8 cellular contexts compared by ENCODE assay signal in the genomic region with DNA sequence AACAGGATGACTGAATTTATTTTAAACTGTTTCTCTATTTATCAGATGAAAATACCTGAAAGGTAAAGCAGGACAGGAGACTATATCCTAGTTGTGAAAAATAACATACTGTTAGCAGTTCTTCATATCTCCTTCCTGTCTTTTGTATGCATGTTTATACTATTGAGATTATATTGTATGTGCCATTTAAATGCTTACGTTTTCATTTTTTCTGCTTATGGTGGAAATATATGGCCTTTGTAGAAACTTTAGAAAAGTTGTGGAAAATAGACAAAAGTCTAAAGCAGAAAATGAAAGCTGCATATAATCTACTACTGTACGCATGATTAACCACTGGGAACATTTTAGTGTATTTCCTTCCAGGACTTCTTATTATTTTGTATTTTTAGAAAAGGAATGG. TPM values are rescaled to one million over a fixed set of nuclear protein-coding genes. Genes with fewer than 3 reads are reported as not detected.
DNase-seq lines count a peak whose midpoint lies in the region; ATAC-seq and TF ChIP-seq lines count a peak whose summit lies in the region.

No MANE protein-coding gene starts in this region.

- CTCF ChIA-PET in activated naive CD4-positive, alpha-beta T cell treated with anti-CD3 and anti-CD28 coated beads for 36 hours (lab: Charles Lee): no interaction called here

- H3K4me3 ChIP-seq in body of pancreas: peak overlapping the region in 1 of 2 donors; percentile 89
- peak overlapping the region; percentile 79 to 85 (median 83) for H3K4me3 ChIP-seq in transverse colon

- H3K36me3 ChIP-seq in body of pancreas (replicated peaks in 1 of 2; ENCODE audit: insufficient read depth in 1 of 2, low read depth in 2 of 2): no peaks in the 10 kb centered on the region
- H3K36me3 ChIP-seq in transverse colon: no peaks in the 10 kb centered on the region

- in situ Hi-C loops in transverse colon (cut with MboI; ENCODE audit: low pct_ligation_motif_present in 1 of 4, low pct_unique_long_range_greater_than_20kb in 1 of 4, low sequenced_read_pairs in 3 of 4): no loop called here

- H3K4me1 ChIP-seq in body of pancreas (peaks cover 41% of the 10 kb centered on the region), transverse colon (peaks cover 0 to 39% (median 26%) of the 10 kb centered on the region in 4 donors)

- H3K27ac ChIP-seq in body of pancreas: peak overlapping the region; percentile 95 to 99 (median 98)
- H3K27ac ChIP-seq in transverse colon: peak overlapping the region; percentile 92 to 98 (median 97)

- 14 to 24% methylated on average over 2 of the region's 2 CpGs for WGBS in body of pancreas, 2 donors
- whole genome bisulfite sequencing in transverse colon (ENCODE audit: low coverage in 1 of 2), 2 donors: 21 to 24% methylated on average over 2 of the region's 2 CpGs

- no peaks in the 10 kb centered on the region for H3K9me3 Mint-ChIP-seq in activated naive CD4-positive, alpha-beta T cell treated with anti-CD3 and anti-CD28 coated beads for 36 hours
- no peaks in the 10 kb centered on the region for H3K9me3 Mint-ChIP-seq in memory B cell

- no peak for ATAC-seq in body of pancreas
- ATAC-seq in memory B cell (ENCODE audit: low read depth): no peak

- H3K27me3 Mint-ChIP-seq in activated naive CD4-positive, alpha-beta T cell treated with anti-CD3 and anti-CD28 coated beads for 36 hours (ENCODE audit: low read depth): peaks cover 11% of the 10 kb centered on the region
- no peaks in the 10 kb centered on the region for H3K27me3 Mint-ChIP-seq in memory B cell

- peaks cover 23% of the 10 kb centered on the region for H3K4me1 Mint-ChIP-seq in activated naive CD4-positive, alpha-beta T cell treated with anti-CD3 and anti-CD28 coated beads for 36 hours (ENCODE audit: low read depth)
- peaks cover 23% of the 10 kb centered on the region for H3K4me1 Mint-ChIP-seq in memory B cell

- peaks cover 1% of the 10 kb centered on the region for H3K36me3 Mint-ChIP-seq in activated naive CD4-positive, alpha-beta T cell treated with anti-CD3 and anti-CD28 coated beads for 36 hours (ENCODE audit: low read depth)
- no peaks in the 10 kb centered on the region for H3K36me3 Mint-ChIP-seq in memory B cell

- TF ChIP-seq POLR2A in body of pancreas (IDR thresholded peaks at IDR 0.05): no peak
- no peak for TF ChIP-seq POLR2A in transverse colon (IDR thresholded peaks at IDR 0.05)

- H3K9me3 ChIP-seq in body of pancreas: no peaks in the 10 kb centered on the region
- H3K9me3 ChIP-seq in transverse colon: no peaks in the 10 kb centered on the region

- intact Hi-C loops in activated naive CD4-positive, alpha-beta T cell treated with anti-CD3 and anti-CD28 coated beads for 36 hours (cut with micrococcal nuclease): no loop called here
- intact Hi-C loops in body of pancreas (cut with DNase I) (no loop called here), transverse colon (cut with DNase I; ENCODE audit: low total_unique reads) (loop anchor here (10.0 kb wide), 1 partner anchor 51 kb away; no protein-coding TSS in a partner anchor)

- H3K27me3 ChIP-seq in body of pancreas: no peaks in the 10 kb centered on the region
- H3K27me3 ChIP-seq in transverse colon: peaks cover 7% of the 10 kb centered on the region

- DNase-seq in activated naive CD4-positive, alpha-beta T cell treated with anti-CD3 and anti-CD28 coated beads for 36 hours: no peak
- no peak for DNase-seq in activated naive CD4-positive, alpha-beta T cell treated with anti-CD3 and anti-CD28 coated beads, Interleukin-2, amount 50 U/mL, for 16 hours
- no peak for DNase-seq in body of pancreas
- DNase-seq in memory B cell (ENCODE audit: low spot score in 2 of 2): no peak
- DNase-seq in transverse colon: no peak
- DNase-seq in NCI-H345 treated with DMSO at 0.1 percent for 48 hours (lab: John Stamatoyannopoulos, UW; ENCODE audit: unreplicated experiment): no peak
- no peak for DNase-seq in NK-92 treated with Interleukin-12 subunit alpha and Interleukin-12 subunit beta, amount 100 ng/mL, for 24 hours (lab: John Stamatoyannopoulos, UW)
- DNase-seq in stimulated activated CD4-positive, alpha-beta T cell treated with anti-CD3 and anti-CD28 coated beads, Interleukin-2, amount 100 ng/mL, for 48 hours: no peak

- H3K27ac Mint-ChIP-seq in activated naive CD4-positive, alpha-beta T cell treated with anti-CD3 and anti-CD28 coated beads for 36 hours: no peak overlapping the region
- H3K27ac Mint-ChIP-seq in memory B cell: no peak overlapping the region

- H3K4me3 Mint-ChIP-seq in activated naive CD4-positive, alpha-beta T cell treated with anti-CD3 and anti-CD28 coated beads for 36 hours: peak overlapping the region; percentile 86
- H3K4me3 Mint-ChIP-seq in memory B cell: peak overlapping the region; percentile 96

- no peak for TF ChIP-seq EP300 in transverse colon (IDR thresholded peaks at IDR 0.05; ENCODE audit: low read depth)

- TF ChIP-seq CTCF in body of pancreas (IDR thresholded peaks at IDR 0.05) (no peak), transverse colon (IDR thresholded peaks at IDR 0.05) (no peak)

RNA-seq across cellular contexts. Expression of a gene that starts 2.1 kb away (rescaled TPM):
- 1 to 10 TPM; 2.1 TPM for total RNA-seq in activated naive CD4-positive, alpha-beta T cell treated with anti-CD3 and anti-CD28 coated beads for 36 hours
- total RNA-seq in body of pancreas (10 to 100 TPM in 1 of 2 donors, 1 to 10 TPM in 1; 7.6 to 13.7 TPM), transverse colon (10 to 100 TPM; 17.2 to 35.5 (median 25.6) TPM)
